23 cellular contexts compared by ENCODE assay signal in genomic region chr15:98075441-98075840, GRCh38.
"Had no signal": no experiment of that assay in that cellular context is flagged by ENCODE, and none has a peak within 500 bp of the region (broad histone marks: within the 10 kb centered on the region; RNA-seq: fewer than 3 reads in every experiment).

No MANE protein-coding gene starts in this region.

- DNase-seq: activated B cell treated with CpG ODN at 0.5 μM for 24 hours; activated CD4-positive, alpha-beta T cell treated with anti-CD3 and anti-CD28 coated beads for 36 hours; activated CD4-positive, alpha-beta T cell treated with anti-CD3 and anti-CD28 coated beads, Interleukin-2, amount 50 U/mL, for 48 hours; activated naive CD4-positive, alpha-beta T cell treated with Interleukin-2 at 50 U/mL for 16 hours; activated naive CD8-positive, alpha-beta T cell treated with anti-CD3 and anti-CD28 coated beads for 36 hours; activated T-cell treated with anti-CD3 and anti-CD28 coated beads, Interleukin-2, amount 50 U/mL, for 48 hours; amniotic stem cell; effector CD4-positive, alpha-beta T cell; heart right ventricle; kidney; lower lobe of right lung; natural killer cell; ovary; psoas muscle; stimulated activated CD4-positive, alpha-beta T cell treated with anti-CD3 and anti-CD28 coated beads, Interleukin-2, amount 100 ng/mL, for 24 hours; stomach; T-helper 9 cell; upper lobe of left lung had no signal

- H3K27me3 ChIP-seq: heart right ventricle, ovary, right atrium auricular region, SJSA1, stomach, suprapubic skin, upper lobe of left lung had no signal

- H3K9me3 Mint-ChIP-seq: activated B cell treated with CpG ODN at 0.5 μM for 24 hours; activated naive CD8-positive, alpha-beta T cell treated with anti-CD3 and anti-CD28 coated beads for 36 hours; natural killer cell had no signal

- H3K36me3 ChIP-seq: heart right ventricle, lower lobe of right lung, ovary, right atrium auricular region, SJSA1, stomach, suprapubic skin, upper lobe of left lung had no signal

- H3K4me3 Mint-ChIP-seq: activated B cell treated with CpG ODN at 0.5 μM for 24 hours; activated CD4-positive, alpha-beta T cell treated with anti-CD3 and anti-CD28 coated beads for 36 hours; activated naive CD8-positive, alpha-beta T cell treated with anti-CD3 and anti-CD28 coated beads for 36 hours; natural killer cell; stimulated activated memory B cell treated with anti-CD40 and anti-IgM and Interleukin-4, amounts not matched to agents 10 μg/mL and 1 μg/mL and 100 μg/mL, for 72 hours had no signal

- H3K9me3 ChIP-seq: lower lobe of right lung, ovary, psoas muscle, suprapubic skin, upper lobe of left lung had no signal

- H3K36me3 Mint-ChIP-seq: activated naive CD8-positive, alpha-beta T cell treated with anti-CD3 and anti-CD28 coated beads for 36 hours; natural killer cell; stimulated activated memory B cell treated with anti-CD40 and anti-IgM and Interleukin-4, amounts not matched to agents 10 μg/mL and 1 μg/mL and 100 μg/mL, for 72 hours had no signal

- H3K4me3 ChIP-seq: heart right ventricle, lower lobe of right lung, ovary, psoas muscle, right atrium auricular region, SJSA1, stomach, suprapubic skin, upper lobe of left lung had no signal

- H3K27me3 Mint-ChIP-seq: activated B cell treated with CpG ODN at 0.5 μM for 24 hours; activated CD4-positive, alpha-beta T cell treated with anti-CD3 and anti-CD28 coated beads for 36 hours; activated naive CD8-positive, alpha-beta T cell treated with anti-CD3 and anti-CD28 coated beads for 36 hours; stimulated activated memory B cell treated with anti-CD40 and anti-IgM and Interleukin-4, amounts not matched to agents 10 μg/mL and 1 μg/mL and 100 μg/mL, for 72 hours had no signal

- H3K27ac Mint-ChIP-seq: activated B cell treated with CpG ODN at 0.5 μM for 24 hours; activated CD4-positive, alpha-beta T cell treated with anti-CD3 and anti-CD28 coated beads for 36 hours; activated naive CD8-positive, alpha-beta T cell treated with anti-CD3 and anti-CD28 coated beads for 36 hours; natural killer cell; stimulated activated memory B cell treated with anti-CD40 and anti-IgM and Interleukin-4, amounts not matched to agents 10 μg/mL and 1 μg/mL and 100 μg/mL, for 72 hours had no signal

- H3K27ac ChIP-seq: lower lobe of right lung, ovary, SJSA1 had no signal

- ATAC-seq: activated CD4-positive, alpha-beta T cell treated with anti-CD3 and anti-CD28 coated beads for 36 hours; esophagus mucosa; heart right ventricle; lower lobe of right lung; natural killer cell; psoas muscle; stimulated activated memory B cell treated with anti-CD40 and anti-IgM and Interleukin-4, amounts not matched to agents 10 μg/mL and 1 μg/mL and 100 μg/mL, for 72 hours had no signal

- H3K4me1 Mint-ChIP-seq: activated B cell treated with CpG ODN at 0.5 μM for 24 hours; activated CD4-positive, alpha-beta T cell treated with anti-CD3 and anti-CD28 coated beads for 36 hours; activated naive CD8-positive, alpha-beta T cell treated with anti-CD3 and anti-CD28 coated beads for 36 hours; natural killer cell had no signal
